In the genomic region with DNA sequence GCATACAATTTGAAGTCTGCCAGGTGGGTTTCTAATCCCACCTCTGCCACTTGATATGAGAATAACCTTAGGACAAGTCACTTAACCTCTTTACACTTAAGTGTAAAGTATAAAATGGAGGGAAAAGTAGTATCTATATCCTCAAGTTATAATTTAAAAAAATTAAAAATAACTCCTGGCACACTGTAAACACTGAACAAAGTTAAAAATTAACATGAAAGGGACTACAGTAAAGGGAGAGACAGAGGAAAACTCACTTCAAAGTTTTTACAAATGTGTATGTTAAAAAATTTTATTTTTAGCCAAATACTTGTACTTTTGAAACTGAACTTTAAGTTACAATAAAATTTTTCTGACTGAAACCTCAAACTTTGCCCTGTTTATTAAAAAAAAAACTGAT, we compare ENCODE assay signal across 27 cellular contexts. TPM values are rescaled to one million over a fixed set of nuclear protein-coding genes. Genes with fewer than 3 reads are reported as not detected.
"Had no signal": no experiment of that assay in that cellular context is flagged by ENCODE, and none has a peak within 500 bp of the region (broad histone marks: within the 10 kb centered on the region; RNA-seq: fewer than 3 reads in every experiment).

No MANE protein-coding gene starts in this region.

- DNase-seq: naive B cell; naive thymus-derived CD8-positive, alpha-beta T cell; nephron progenitor cell; nucleus accumbens; posterior cingulate gyrus; psoas muscle; right cardiac atrium; right lobe of liver; sigmoid colon; stimulated activated CD4-positive, alpha-beta T cell treated with anti-CD3 and anti-CD28 coated beads, Interleukin-15, amount 100 ng/mL, for 24 hours; stimulated activated CD4-positive, alpha-beta T cell treated with anti-CD3 and anti-CD28 coated beads, Interleukin-2, amount 100 ng/mL, for 24 hours; stimulated activated CD4-positive, alpha-beta T cell treated with anti-CD3 and anti-CD28 coated beads, Interleukin-2, amount 100 ng/mL, for 48 hours; stimulated activated CD4-positive, alpha-beta T cell treated with anti-CD3 and anti-CD28 coated beads, Interleukin-4, amount 100 ng/mL, for 24 hours; stimulated activated naive B cell treated with anti-CD40 and anti-IgM and Interleukin-4, amounts not matched to agents 10 μg/mL and 1 μg/mL and 100 μg/mL, for 72 hours; stimulated activated naive CD4-positive, alpha-beta T cell treated with Interleukin-2 at 50 U/mL for 16 hours; stomach; substantia nigra; testis; tibial artery; transverse colon; upper lobe of right lung; uterus had no signal

- ATAC-seq: naive thymus-derived CD8-positive, alpha-beta T cell; natural killer cell treated with Interleukin-12 subunit alpha and Interleukin-12 subunit beta and Interleukin-15 and Interleukin-18, amount 100 ng/mL, for 72 hours; psoas muscle; right cardiac atrium; right lobe of liver; stimulated activated effector memory CD8-positive, alpha-beta T cell treated with anti-CD3 and anti-CD28 coated beads, Interleukin-12 subunit alpha, Interleukin-12 subunit beta, amount 100 ng/mL, for 72 hours; stimulated activated naive B cell treated with anti-CD40 and anti-IgM and Interleukin-4, amounts not matched to agents 10 μg/mL and 1 μg/mL and 100 μg/mL, for 72 hours; upper lobe of right lung had no signal

- H3K9me3 ChIP-seq: neutrophil, right lobe of liver, sigmoid colon, suprapubic skin, testis, transverse colon, upper lobe of right lung, uterus had no signal

- H3K27ac ChIP-seq: neutrophil, parathyroid adenoma, psoas muscle, sigmoid colon, stomach, suprapubic skin, testis, tibial artery, transverse colon, upper lobe of right lung, uterus had no signal

- H3K4me1 ChIP-seq: parathyroid adenoma, psoas muscle, sigmoid colon, suprapubic skin, testis, transverse colon, upper lobe of right lung, uterus had no signal

- H3K9ac ChIP-seq: parathyroid adenoma had no signal

- H3K27me3 ChIP-seq: neutrophil, right lobe of liver, sigmoid colon, stomach, suprapubic skin, testis, tibial artery, transverse colon, upper lobe of right lung, uterus had no signal

- H2AFZ ChIP-seq: parathyroid adenoma had no signal

- H3K36me3 ChIP-seq: neutrophil, right lobe of liver, upper lobe of right lung, uterus had no signal

- H3K4me3 ChIP-seq: psoas muscle, right lobe of liver, sigmoid colon, stomach, suprapubic skin, testis, tibial artery, transverse colon, upper lobe of right lung, uterus had no signal

RNA-seq across cellular contexts. Expression of a gene that starts 49.6 kb away (rescaled TPM):
- total RNA-seq: naive thymus-derived CD8-positive, alpha-beta T cell had no signal
- polyA plus RNA-seq: naive thymus-derived CD8-positive, alpha-beta T cell had no signal
